ENCODE assay signal across 8 cellular contexts in the genomic region with DNA sequence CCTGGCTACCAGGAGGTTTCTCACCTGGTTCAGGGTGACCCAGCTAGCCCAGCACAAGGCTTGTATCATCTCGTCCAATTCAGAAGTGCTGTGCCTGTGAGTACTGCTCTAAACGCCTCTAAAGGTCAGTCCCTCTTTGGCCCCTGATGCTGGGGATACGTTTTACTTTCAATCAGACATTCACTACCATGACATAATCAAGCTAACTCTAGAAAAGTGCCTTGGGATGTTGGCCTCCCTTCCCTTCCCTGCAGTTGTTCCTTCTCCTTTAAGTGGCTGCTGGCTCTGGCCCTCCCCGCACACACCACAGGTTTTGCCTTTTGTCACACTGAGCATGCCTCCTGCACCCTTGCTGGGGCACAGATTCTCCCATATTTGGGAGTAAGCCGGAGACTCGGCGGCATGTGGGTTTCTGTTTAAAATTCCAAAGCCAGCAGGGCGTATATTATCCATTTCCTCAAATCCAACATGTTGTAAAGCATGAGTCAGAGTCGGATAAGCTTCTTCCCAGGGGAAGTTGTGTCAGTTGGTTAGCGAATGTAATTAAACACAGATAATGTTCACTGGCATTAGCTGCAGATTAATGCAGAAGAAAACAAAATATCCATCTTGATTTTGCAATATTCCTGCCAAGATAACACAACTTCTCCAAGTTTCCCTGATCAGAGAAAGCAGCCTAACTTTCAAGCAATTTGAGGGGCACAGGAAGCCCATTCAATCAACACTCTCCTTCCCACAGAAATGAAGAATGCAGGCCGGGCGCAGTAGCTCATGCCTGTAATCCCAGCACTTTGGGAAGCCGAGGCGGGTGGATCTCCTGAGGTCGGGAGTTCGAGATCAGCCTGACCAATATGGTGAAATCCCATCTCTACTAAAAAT. TPM values are rescaled to one million over a fixed set of nuclear protein-coding genes. Genes with fewer than 3 reads are reported as not detected.
DNase-seq lines count a peak whose midpoint lies in the region; FAIRE-seq and TF ChIP-seq lines count a peak whose summit lies in the region.

No MANE protein-coding gene starts in this region.

- POLR2A ChIA-PET in PC-9 (lab: Charles Lee; ENCODE audit: unreplicated experiment) = interaction anchor here (0.5 to 3.1 kb wide), 10 partner anchors 10 to 82 kb away, joined by 3 to 57 read pairs (median 5); a partner anchor contains a TSS

- no peak for TF ChIP-seq CTCF in PC-9 (conservative IDR thresholded peaks at IDR 0.05)
- TF ChIP-seq CTCF in mesothelial cell of epicardium (IDR thresholded peaks at IDR 0.05; ENCODE audit: unreplicated experiment) = no peak
- TF ChIP-seq CTCF in vagina (IDR thresholded peaks at IDR 0.05) = no peak

- no peaks in the 10 kb centered on the region for H3K9me3 ChIP-seq in PC-9 (ENCODE audit: insufficient read depth, low read depth)
- H3K9me3 ChIP-seq in vagina = no peaks in the 10 kb centered on the region

- H3K36me3 ChIP-seq in PC-9 (ENCODE audit: low read depth) (no peaks in the 10 kb centered on the region), vagina (no peaks in the 10 kb centered on the region)

- no peaks in the 10 kb centered on the region for H3K9me3 Mint-ChIP-seq in mesothelial cell of epicardium

- peaks cover 24% of the 10 kb centered on the region for H3K4me1 Mint-ChIP-seq in mesothelial cell of epicardium

- H3K4me2 ChIP-seq in PC-9 = peak overlapping the region; percentile 77

- no peaks in the 10 kb centered on the region for H4K20me1 ChIP-seq in PC-9 (ENCODE audit: insufficient read depth)

- H3K27me3 Mint-ChIP-seq in mesothelial cell of epicardium (ENCODE audit: low read depth) = no peaks in the 10 kb centered on the region

- H3F3A ChIP-seq in PC-9 (ENCODE audit: insufficient read depth, low read depth) = peaks cover 37% of the 10 kb centered on the region

- H3K36me3 Mint-ChIP-seq in mesothelial cell of epicardium = no peaks in the 10 kb centered on the region

- DNase-seq in ELR (ENCODE audit: low read depth) = peak; percentile 97
- DNase-seq in PC-9 = peak; percentile 93 to 99
- DNase-seq in epidermal melanocyte (ENCODE audit: insufficient read length, low spot score) = peak; percentile 62
- DNase-seq in mesothelial cell of epicardium (ENCODE audit: low spot score in 2 of 2, unreplicated experiment in 2 of 2) = peak; percentile 50 to 62
- DNase-seq in vagina (ENCODE audit: extremely low spot score in 2 of 2) = peak in 1 of 2 donors; percentile 93
- no peak for DNase-seq in NAMALWA (ENCODE audit: low spot score)
- DNase-seq in GM12891 (ENCODE audit: insufficient read length, low spot score) = no peak
- no peak for DNase-seq in NCI-H524 treated with DMSO at 0.1 percent for 48 hours (lab: John Stamatoyannopoulos, UW)

- H3K79me2 ChIP-seq in PC-9 (ENCODE audit: low read depth) = no peaks in the 10 kb centered on the region

- CTCF ChIA-PET in PC-9 (lab: Charles Lee) = interaction anchor here (0.6 to 1.0 kb wide), 3 partner anchors 10 to 42 kb away, joined by 3 to 6 read pairs (median 3); no protein-coding TSS in a partner anchor

- peak overlapping the region; percentile 28 for H3K4me3 Mint-ChIP-seq in mesothelial cell of epicardium

- H2AFZ ChIP-seq in PC-9 = 0 out of 2 replicates have a peak overlapping the region, but pooled peaks have one; percentile 23

- no peak for TF ChIP-seq POLR2A in vagina (IDR thresholded peaks at IDR 0.05)
- no peak for TF ChIP-seq POLR2A in GM12891 (IDR thresholded peaks at IDR 0.05; ENCODE audit: low read depth, low read length)

- no TSS peak for BruUV-seq in PC-9 (replicated peaks; lab: Mats Ljungman, UMichigan)

- H3K27me3 ChIP-seq in PC-9 (ENCODE audit: insufficient read depth, low read depth) (no peaks in the 10 kb centered on the region), vagina (no peaks in the 10 kb centered on the region)

- H3K27ac Mint-ChIP-seq in mesothelial cell of epicardium = peak overlapping the region; percentile 98

- H3K4me1 ChIP-seq in PC-9 (replicated peaks; ENCODE audit: insufficient read depth) = peaks cover 38% of the 10 kb centered on the region
- peaks cover 27% of the 10 kb centered on the region for H3K4me1 ChIP-seq in vagina

- H3K27ac ChIP-seq in PC-9 = peak overlapping the region; percentile 99
- peak overlapping the region; percentile 93 for H3K27ac ChIP-seq in vagina

- peak overlapping the region; percentile 43; the same call in 1 of the 2 replicates for H3K4me3 ChIP-seq in PC-9
- H3K4me3 ChIP-seq in vagina = no peak overlapping the region

- intact Hi-C loops in PC-9 (cut with micrococcal nuclease; ENCODE audit: unreplicated experiment) (loop anchor here (1.0 to 2.0 kb wide), 5 partner anchors 31 to 90 kb away; a partner anchor contains a TSS), vagina (cut with DNase I) (no loop called here)

- H3K9me2 ChIP-seq in PC-9 (ENCODE audit: insufficient read depth) = no peaks in the 10 kb centered on the region

- FAIRE-seq in GM12891 (lab: Jason Lieb, UNC) = no peak

TF ChIP-seq in GM12891, 5 proteins besides CTCF, POLR2A, EP300 and RAD21:
- no peak for TF ChIP-seq POLR2AphosphoS5 (IDR thresholded peaks at IDR 0.05; ENCODE audit: low read depth, low read length)
- TF ChIP-seq SPI1 (IDR thresholded peaks at IDR 0.05; ENCODE audit: low read depth, low read length) = no peak
- TF ChIP-seq TAF1 (IDR thresholded peaks at IDR 0.05; ENCODE audit: low read depth, low read length) = no peak
- no peak for TF ChIP-seq PAX5 (IDR thresholded peaks at IDR 0.05; ENCODE audit: insufficient read depth, low read length, severe bottlenecking)
- no peak for TF ChIP-seq POU2F2 (IDR thresholded peaks at IDR 0.05; ENCODE audit: low read depth, low read length)
TF ChIP-seq in GM12891: peak in this region for 0.

RNA-seq across cellular contexts. Expression of a gene that starts 31.8 kb away (rescaled TPM):
- total RNA-seq in PC-9 (2021) (208 and 225 TPM in 2 replicates), mesothelial cell of epicardium (129 to 132 TPM (median 131 TPM) in 3 replicates), vagina (74.6 TPM)
- 8.7 TPM for polyA plus RNA-seq in GM12891 (2012; ENCODE audit: low read depth, missing spikeins)

RNA-seq across cellular contexts. Expression of a gene that starts 55.2 kb away (rescaled TPM):
- total RNA-seq in PC-9 (2021) = 90.3 and 94.9 TPM in 2 replicates
- total RNA-seq in mesothelial cell of epicardium = 3.4 to 5.1 TPM (median 4.7 TPM) in 3 replicates
- 18.2 TPM for total RNA-seq in vagina
- 0.73 TPM for polyA plus RNA-seq in GM12891 (2012; ENCODE audit: low read depth, missing spikeins)

Comparison
In these comparisons a context has a peak if more than half of its experiments do, and no peak if none do; other contexts are left out.
1. DNase-seq: peak in ELR (single experiment), PC-9 (2 of 2), epidermal melanocyte (single experiment) and mesothelial cell of epicardium (2 of 2); none in NAMALWA (single experiment), GM12891 (single experiment) and NCI-H524 treated with DMSO at 0.1 percent for 48 hours (single experiment).